Comparison of ENCODE assay signal across 8 cellular contexts in the genomic region with DNA sequence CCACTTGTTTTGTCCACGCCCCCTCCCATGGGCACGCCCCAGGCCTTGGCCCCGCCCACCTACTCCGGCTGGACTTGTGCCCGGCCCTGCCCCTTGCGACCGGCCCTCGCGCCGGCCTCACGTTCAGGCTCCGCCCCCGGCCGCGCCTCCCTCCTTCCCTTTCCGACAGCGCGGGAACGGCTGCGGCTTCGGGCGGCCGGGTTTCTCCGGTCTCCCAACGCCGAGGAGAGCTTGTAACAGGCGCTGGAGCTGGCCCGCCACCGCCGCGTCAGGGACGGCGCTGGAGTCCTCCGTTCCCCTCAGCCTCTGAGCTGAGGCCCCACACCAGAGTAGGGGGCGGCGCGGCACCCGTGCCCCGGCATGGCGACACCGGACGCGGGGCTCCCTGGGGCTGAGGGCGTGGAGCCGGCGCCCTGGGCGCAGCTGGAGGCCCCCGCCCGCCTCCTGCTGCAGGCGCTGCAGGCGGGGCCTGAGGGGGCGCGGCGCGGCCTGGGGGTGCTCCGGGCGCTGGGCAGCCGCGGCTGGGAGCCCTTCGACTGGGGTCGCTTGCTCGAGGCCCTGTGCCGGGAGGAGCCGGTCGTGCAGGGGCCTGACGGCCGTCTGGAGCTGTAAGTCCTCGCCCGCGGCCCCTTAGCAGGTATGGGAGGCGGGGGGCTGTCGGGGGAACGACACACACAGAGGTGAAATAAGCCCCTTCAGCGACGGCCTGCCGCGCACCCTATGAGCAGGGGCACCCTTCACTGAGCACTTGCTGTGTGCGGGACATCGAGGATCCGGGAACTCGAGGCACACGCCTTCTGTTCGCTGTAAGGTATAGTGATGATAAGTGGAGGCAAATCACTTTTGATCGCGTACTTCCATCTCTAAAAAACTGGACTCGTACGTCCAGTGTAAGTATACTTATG. TPM values are rescaled to one million over a fixed set of nuclear protein-coding genes. Genes with fewer than 3 reads are reported as not detected.
DNase-seq lines count a peak whose midpoint lies in the region; ATAC-seq and TF ChIP-seq lines count a peak whose summit lies in the region.

A gene with protein sequence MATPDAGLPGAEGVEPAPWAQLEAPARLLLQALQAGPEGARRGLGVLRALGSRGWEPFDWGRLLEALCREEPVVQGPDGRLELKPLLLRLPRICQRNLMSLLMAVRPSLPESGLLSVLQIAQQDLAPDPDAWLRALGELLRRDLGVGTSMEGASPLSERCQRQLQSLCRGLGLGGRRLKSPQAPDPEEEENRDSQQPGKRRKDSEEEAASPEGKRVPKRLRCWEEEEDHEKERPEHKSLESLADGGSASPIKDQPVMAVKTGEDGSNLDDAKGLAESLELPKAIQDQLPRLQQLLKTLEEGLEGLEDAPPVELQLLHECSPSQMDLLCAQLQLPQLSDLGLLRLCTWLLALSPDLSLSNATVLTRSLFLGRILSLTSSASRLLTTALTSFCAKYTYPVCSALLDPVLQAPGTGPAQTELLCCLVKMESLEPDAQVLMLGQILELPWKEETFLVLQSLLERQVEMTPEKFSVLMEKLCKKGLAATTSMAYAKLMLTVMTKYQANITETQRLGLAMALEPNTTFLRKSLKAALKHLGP (plus strand): TSS at position 153 of the 905 bp plus-strand sequence. CDS start 208 bp downstream, at position 361.

- TF ChIP-seq CTCF in epithelial cell of proximal tubule (conservative IDR thresholded peaks at IDR 0.05; ENCODE audit: low read depth, low read length): no peak

- peaks cover 17% of the 10 kb centered on the region for H3K4me1 ChIP-seq in mucosa of stomach (ENCODE audit: control insufficient read depth, insufficient read depth, low read length)

- H3K9me3 ChIP-seq in mucosa of stomach (ENCODE audit: control insufficient read depth, low read length): no peaks in the 10 kb centered on the region

- no peaks in the 10 kb centered on the region for H3K27me3 ChIP-seq in mucosa of stomach (ENCODE audit: control insufficient read depth, insufficient read depth, low read length)

- TF ChIP-seq RAD21 in Ishikawa (IDR thresholded peaks at IDR 0.05; ENCODE audit: low read depth): no peak

- peak; percentile 81 for ATAC-seq in GM21576 (IDR thresholded peaks at IDR 0.05; ENCODE audit: unreplicated experiment)

- peak within 1 kb of the TSS; percentile 33 for H3K9ac ChIP-seq in mucosa of stomach (ENCODE audit: low read length)

- H3K36me3 ChIP-seq in mucosa of stomach (ENCODE audit: control insufficient read depth, insufficient read depth, low read length): no peaks in the 10 kb centered on the region

- 0 out of 2 replicates have a peak, but pooled peaks have one; percentile 33 for TF ChIP-seq EP300 in Ishikawa (IDR thresholded peaks at IDR 0.05; ENCODE audit: borderline replicate concordance)

- peak within 1 kb of the TSS; percentile 72 for H3K4me3 ChIP-seq in epithelial cell of proximal tubule (ENCODE audit: low read depth, low read length)
- H3K4me3 ChIP-seq in mucosa of stomach (ENCODE audit: low read length): no peak within 1 kb of the TSS

- DNase-seq in DMS53 (lab: John Stamatoyannopoulos, UW) (peak; percentile 93), OCI-M1 (lab: John Stamatoyannopoulos, UW) (peak; percentile 98), epithelial cell of proximal tubule (ENCODE audit: low read depth) (no peak)
- peak; percentile 92 for DNase-seq in activated T-cell treated with anti-CD3 and anti-CD28 coated beads, Interleukin-2, amount 50 U/mL, for 1 hour
- DNase-seq in stimulated activated CD8-positive, alpha-beta memory T cell treated with anti-CD3 and anti-CD28 coated beads, Interleukin-4, amount 100 ng/mL, for 4 hours (ENCODE audit: low read depth in 2 of 2, low spot score in 1 of 2): peak; percentile 78 to 83

TF ChIP-seq in Ishikawa, 13 proteins besides CTCF, POLR2A, EP300 and RAD21:
- TF ChIP-seq YY1 (IDR thresholded peaks at IDR 0.05; ENCODE audit: low read depth) (no peak; the same call in 1 of the 2 replicates), CEBPB (IDR thresholded peaks at IDR 0.05) (no peak), CREB1 (IDR thresholded peaks at IDR 0.05; ENCODE audit: low read depth) (no peak), TCF12 (IDR thresholded peaks at IDR 0.05; ENCODE audit: low read depth) (peak; percentile 41; the same call in 1 of the 2 replicates), USF1 (IDR thresholded peaks at IDR 0.05) (peak; percentile 22; the same call in 1 of the 2 replicates), EGR1 (IDR thresholded peaks at IDR 0.05) (no peak; the same call in 1 of the 2 replicates), NFIC (IDR thresholded peaks at IDR 0.05) (peak; percentile 53), TAF1 (IDR thresholded peaks at IDR 0.05; ENCODE audit: low read depth) (peak; percentile 46; the same call in 1 of the 2 replicates), TEAD4 (IDR thresholded peaks at IDR 0.05) (no peak), MAX (IDR thresholded peaks at IDR 0.05) (peak; percentile 83), ZBTB7A (IDR thresholded peaks at IDR 0.05; ENCODE audit: low read depth) (peak; percentile 73; the same call in 1 of the 2 replicates), FOXM1 (IDR thresholded peaks at IDR 0.05; ENCODE audit: borderline replicate concordance, low read depth) (no peak)
- TF ChIP-seq, protein P1, sequence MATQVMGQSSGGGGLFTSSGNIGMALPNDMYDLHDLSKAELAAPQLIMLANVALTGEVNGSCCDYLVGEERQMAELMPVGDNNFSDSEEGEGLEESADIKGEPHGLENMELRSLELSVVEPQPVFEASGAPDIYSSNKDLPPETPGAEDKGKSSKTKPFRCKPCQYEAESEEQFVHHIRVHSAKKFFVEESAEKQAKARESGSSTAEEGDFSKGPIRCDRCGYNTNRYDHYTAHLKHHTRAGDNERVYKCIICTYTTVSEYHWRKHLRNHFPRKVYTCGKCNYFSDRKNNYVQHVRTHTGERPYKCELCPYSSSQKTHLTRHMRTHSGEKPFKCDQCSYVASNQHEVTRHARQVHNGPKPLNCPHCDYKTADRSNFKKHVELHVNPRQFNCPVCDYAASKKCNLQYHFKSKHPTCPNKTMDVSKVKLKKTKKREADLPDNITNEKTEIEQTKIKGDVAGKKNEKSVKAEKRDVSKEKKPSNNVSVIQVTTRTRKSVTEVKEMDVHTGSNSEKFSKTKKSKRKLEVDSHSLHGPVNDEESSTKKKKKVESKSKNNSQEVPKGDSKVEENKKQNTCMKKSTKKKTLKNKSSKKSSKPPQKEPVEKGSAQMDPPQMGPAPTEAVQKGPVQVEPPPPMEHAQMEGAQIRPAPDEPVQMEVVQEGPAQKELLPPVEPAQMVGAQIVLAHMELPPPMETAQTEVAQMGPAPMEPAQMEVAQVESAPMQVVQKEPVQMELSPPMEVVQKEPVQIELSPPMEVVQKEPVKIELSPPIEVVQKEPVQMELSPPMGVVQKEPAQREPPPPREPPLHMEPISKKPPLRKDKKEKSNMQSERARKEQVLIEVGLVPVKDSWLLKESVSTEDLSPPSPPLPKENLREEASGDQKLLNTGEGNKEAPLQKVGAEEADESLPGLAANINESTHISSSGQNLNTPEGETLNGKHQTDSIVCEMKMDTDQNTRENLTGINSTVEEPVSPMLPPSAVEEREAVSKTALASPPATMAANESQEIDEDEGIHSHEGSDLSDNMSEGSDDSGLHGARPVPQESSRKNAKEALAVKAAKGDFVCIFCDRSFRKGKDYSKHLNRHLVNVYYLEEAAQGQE (IDR thresholded peaks at IDR 0.05; ENCODE audit: low read depth): no peak

RNA-seq across cellular contexts. Expression of the gene that starts here (rescaled TPM):
- 7.5 and 14.9 TPM in 2 replicates for total RNA-seq in epithelial cell of proximal tubule
